In the genomic region with DNA sequence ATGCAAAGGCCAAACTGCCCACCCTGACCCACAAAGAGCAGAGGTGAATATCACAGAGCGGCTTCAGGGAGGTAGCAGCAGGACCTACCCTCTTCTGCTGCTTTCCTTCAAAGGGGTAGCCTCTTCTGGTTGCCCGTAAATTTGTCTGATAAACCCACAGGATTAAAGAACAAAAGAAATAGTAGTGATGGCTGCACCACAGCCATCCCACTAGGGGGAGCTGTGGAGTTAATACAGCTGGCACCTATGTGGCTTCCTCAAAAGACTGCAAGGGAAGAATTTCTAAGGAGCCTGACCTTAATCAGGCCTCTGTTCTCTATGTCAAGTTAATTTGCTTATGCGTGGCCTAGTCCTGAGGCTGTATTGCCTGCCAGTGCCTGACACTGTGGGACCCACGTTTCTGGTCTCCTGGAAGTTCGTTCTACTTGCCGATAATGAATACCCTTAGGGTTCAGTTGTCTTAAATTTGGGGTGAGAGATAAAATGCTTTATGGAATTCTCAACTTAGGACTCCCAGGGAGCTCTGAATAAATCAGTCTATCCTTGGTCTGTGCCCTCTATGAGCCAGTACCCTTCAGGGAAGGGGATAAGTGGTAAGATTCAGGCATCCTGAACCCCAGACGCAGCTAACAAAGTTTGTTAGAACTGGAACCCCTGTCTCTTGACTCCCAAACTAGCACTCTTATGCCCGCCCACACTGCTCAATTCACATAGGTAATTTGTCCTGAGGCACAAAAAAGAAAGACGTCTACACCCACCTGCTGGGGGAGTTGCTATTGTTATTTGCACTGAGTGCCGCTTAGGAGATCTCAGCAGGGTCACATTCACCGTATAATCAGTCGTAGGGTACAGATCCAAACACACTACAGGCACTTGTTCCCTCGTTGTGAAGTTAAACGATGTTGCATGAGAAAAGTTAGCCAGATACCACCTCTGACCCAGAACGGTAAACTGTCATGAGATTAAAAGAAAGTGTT, we compare ENCODE assay signal across 7 cellular contexts.
DNase-seq lines count a peak whose midpoint lies in the region; ATAC-seq, FAIRE-seq and TF ChIP-seq lines count a peak whose summit lies in the region.

No MANE protein-coding gene starts in this region.

- H3K27me3 Mint-ChIP-seq in activated T-helper 17 cell treated with anti-CD3 and anti-CD28 coated beads, Interleukin-2, amount 50 U/mL, for 72 hours, result no peaks in the 10 kb centered on the region
- H3K27me3 Mint-ChIP-seq in osteocyte (ENCODE audit: unreplicated experiment) (no peaks in the 10 kb centered on the region), type B pancreatic cell (no peaks in the 10 kb centered on the region)

- peak; percentile 81 for ATAC-seq in activated T-helper 17 cell treated with anti-CD3 and anti-CD28 coated beads, Interleukin-2, amount 50 U/mL, for 72 hours (replicated peaks)

- H3K36me3 Mint-ChIP-seq in activated T-helper 17 cell treated with anti-CD3 and anti-CD28 coated beads, Interleukin-2, amount 50 U/mL, for 72 hours (ENCODE audit: low read depth), result no peaks in the 10 kb centered on the region
- peaks cover 11% of the 10 kb centered on the region for H3K36me3 Mint-ChIP-seq in osteocyte (ENCODE audit: unreplicated experiment)
- H3K36me3 Mint-ChIP-seq in type B pancreatic cell, result peaks cover 32% of the 10 kb centered on the region

- H3K4me3 Mint-ChIP-seq in activated T-helper 17 cell treated with anti-CD3 and anti-CD28 coated beads, Interleukin-2, amount 50 U/mL, for 72 hours, result no peak overlapping the region
- H3K4me3 Mint-ChIP-seq in osteocyte (ENCODE audit: unreplicated experiment) (no peak overlapping the region), type B pancreatic cell (no peak overlapping the region)

- peaks cover 16% of the 10 kb centered on the region for H3K4me1 Mint-ChIP-seq in activated T-helper 17 cell treated with anti-CD3 and anti-CD28 coated beads, Interleukin-2, amount 50 U/mL, for 72 hours
- H3K4me1 Mint-ChIP-seq in osteocyte (ENCODE audit: unreplicated experiment) (peaks cover 6% of the 10 kb centered on the region), type B pancreatic cell (ENCODE audit: unreplicated experiment) (peaks cover 10% of the 10 kb centered on the region)

- peak; percentile 74 for FAIRE-seq in GM18507 (lab: Jason Lieb, UNC)

- TF ChIP-seq CTCF in foreskin fibroblast (IDR thresholded peaks at IDR 0.05; ENCODE audit: low read depth, low read length), result peak; percentile 81
- peak; percentile 89 for TF ChIP-seq CTCF in osteocyte (IDR thresholded peaks at IDR 0.05)
- peak; percentile 92 for TF ChIP-seq CTCF in type B pancreatic cell (conservative IDR thresholded peaks at IDR 0.05)

- DNase-seq in GM18507 (ENCODE audit: extremely low spot score, insufficient read length, low read depth) (peak; percentile 51), LoVo (ENCODE audit: low spot score) (peak; percentile 69), RPMI8226 (peak; percentile 67), foreskin fibroblast (peak; percentile 60 to 90), osteocyte (ENCODE audit: extremely low spot score, unreplicated experiment) (peak; percentile 88), type B pancreatic cell (ENCODE audit: extremely low spot score, unreplicated experiment) (no peak)

- no peak overlapping the region for H3K27ac Mint-ChIP-seq in activated T-helper 17 cell treated with anti-CD3 and anti-CD28 coated beads, Interleukin-2, amount 50 U/mL, for 72 hours
- H3K27ac Mint-ChIP-seq in osteocyte (ENCODE audit: unreplicated experiment), result peak overlapping the region; percentile 29
- peak overlapping the region; percentile 80 for H3K27ac Mint-ChIP-seq in type B pancreatic cell

- H3K4me3 ChIP-seq in foreskin fibroblast (ENCODE audit: low read depth in 1 of 2, low read length in 2 of 2), result no peak overlapping the region

- no peaks in the 10 kb centered on the region for H3K9me3 Mint-ChIP-seq in activated T-helper 17 cell treated with anti-CD3 and anti-CD28 coated beads, Interleukin-2, amount 50 U/mL, for 72 hours
- H3K9me3 Mint-ChIP-seq in osteocyte (ENCODE audit: unreplicated experiment) (no peaks in the 10 kb centered on the region), type B pancreatic cell (no peaks in the 10 kb centered on the region)
